Comparison of ENCODE assay signal across 21 cellular contexts in the genomic region with DNA sequence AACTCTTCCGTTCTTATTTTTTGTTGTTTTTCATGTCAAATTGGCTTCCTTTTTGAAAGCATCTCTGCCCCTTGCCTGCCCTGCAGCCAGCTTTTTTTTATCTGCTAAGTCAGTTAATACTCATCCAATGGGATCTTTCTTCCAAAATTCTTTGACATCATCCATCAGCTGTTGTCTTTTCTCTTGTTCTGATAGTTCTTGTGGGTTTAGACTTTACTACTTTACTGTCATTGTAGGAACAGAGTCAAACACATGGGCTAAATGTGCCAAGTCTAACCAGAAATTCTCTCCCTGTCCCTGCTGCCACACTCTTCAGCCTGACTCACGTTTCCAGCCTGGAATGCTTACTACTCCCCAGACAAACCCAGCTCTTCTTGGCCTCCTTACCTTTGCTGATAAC.
"Had no signal": no experiment of that assay in that cellular context is flagged by ENCODE, and none has a peak within 500 bp of the region (broad histone marks: within the 10 kb centered on the region; RNA-seq: fewer than 3 reads in every experiment).

No MANE protein-coding gene starts in this region.

- H3K4me3 ChIP-seq: cardiac muscle cell, heart right ventricle, tibial artery had no signal

- H3K4me3 Mint-ChIP-seq: activated B cell treated with CpG ODN at 0.5 μM for 24 hours; activated CD4-positive, alpha-beta memory T cell treated with anti-CD3 and anti-CD28 coated beads, Interleukin-2, amount 10 ng/mL, durations not matched to agents 7 days and 5 days; activated T-cell treated with anti-CD3 and anti-CD28 coated beads, Interleukin-2, amount 50 U/mL, for 4 hours; dendritic cell treated with granulocyte-macrophage colony-stimulating factor and Interleukin-4, amounts not matched to agents 40 ng/mL and 50 ng/mL, for 4 days; natural killer cell treated with Interleukin-12 subunit alpha and Interleukin-12 subunit beta and Interleukin-15 and Interleukin-18, amount 100 ng/mL, for 72 hours had no signal

- H3K9me3 Mint-ChIP-seq: activated B cell treated with CpG ODN at 0.5 μM for 24 hours; activated CD4-positive, alpha-beta memory T cell treated with anti-CD3 and anti-CD28 coated beads, Interleukin-2, amount 10 ng/mL, durations not matched to agents 7 days and 5 days; activated T-cell treated with anti-CD3 and anti-CD28 coated beads, Interleukin-2, amount 50 U/mL, for 4 hours; dendritic cell treated with granulocyte-macrophage colony-stimulating factor and Interleukin-4, amounts not matched to agents 40 ng/mL and 50 ng/mL, for 4 days; natural killer cell treated with Interleukin-12 subunit alpha and Interleukin-12 subunit beta and Interleukin-15 and Interleukin-18, amount 100 ng/mL, for 72 hours had no signal

- H3K27ac ChIP-seq: cardiac muscle cell, heart right ventricle, tibial artery had no signal

- DNase-seq: activated B cell treated with CpG ODN at 0.5 μM for 24 hours; activated CD4-positive, alpha-beta memory T cell treated with anti-CD3 and anti-CD28 coated beads, Interleukin-2, amount 10 ng/mL, durations not matched to agents 7 days and 5 days; activated CD4-positive, alpha-beta T cell treated with anti-CD3 and anti-CD28 coated beads for 48 hours; activated effector memory CD4-positive, alpha-beta T cell treated with Interleukin-2 at 50 U/mL for 16 hours; activated naive CD4-positive, alpha-beta T cell treated with anti-CD3 and anti-CD28 coated beads, Interleukin-2, amount 50 U/mL, for 16 hours; activated T-cell treated with anti-CD3 and anti-CD28 coated beads, Interleukin-2, amount 50 U/mL, for 4 hours; effector CD8-positive, alpha-beta T cell; heart right ventricle; mesenchymal stem cell; nucleus accumbens; posterior cingulate gyrus; retina; stimulated activated naive CD8-positive, alpha-beta T cell treated with anti-CD3 and anti-CD28 coated beads, Interleukin-15, Interleukin-2, amounts not matched to agents 100 U/mL and 50 U/mL, for 24 hours; substantia nigra; T-helper 1 cell; T-helper 9 cell; tibial artery had no signal

- H3K36me3 ChIP-seq: cardiac muscle cell, heart right ventricle, tibial artery had no signal

- ATAC-seq: activated T-cell treated with anti-CD3 and anti-CD28 coated beads, Interleukin-2, amount 50 U/mL, for 4 hours; esophagus mucosa; heart right ventricle; natural killer cell treated with Interleukin-12 subunit alpha and Interleukin-12 subunit beta and Interleukin-15 and Interleukin-18, amount 100 ng/mL, for 72 hours; stimulated activated naive CD8-positive, alpha-beta T cell treated with anti-CD3 and anti-CD28 coated beads, Interleukin-15, Interleukin-2, amounts not matched to agents 100 U/mL and 50 U/mL, for 24 hours had no signal

- H3K27me3 ChIP-seq: cardiac muscle cell had no signal

- H3K4me1 ChIP-seq: tibial artery had no signal

- H3K9me3 ChIP-seq: heart right ventricle, tibial artery had no signal

- H3K27ac Mint-ChIP-seq: activated B cell treated with CpG ODN at 0.5 μM for 24 hours; activated CD4-positive, alpha-beta memory T cell treated with anti-CD3 and anti-CD28 coated beads, Interleukin-2, amount 10 ng/mL, durations not matched to agents 7 days and 5 days; dendritic cell treated with granulocyte-macrophage colony-stimulating factor and Interleukin-4, amounts not matched to agents 40 ng/mL and 50 ng/mL, for 4 days; natural killer cell treated with Interleukin-12 subunit alpha and Interleukin-12 subunit beta and Interleukin-15 and Interleukin-18, amount 100 ng/mL, for 72 hours had no signal
